Comparison of ENCODE assay signal across 7 cellular contexts in genomic region chr6:66623050-66623449, GRCh38.
"Had no signal": no experiment of that assay in that cellular context is flagged by ENCODE, and none has a peak within 500 bp of the region (broad histone marks: within the 10 kb centered on the region; RNA-seq: fewer than 3 reads in every experiment).

No MANE protein-coding gene starts in this region.

- H2AFZ ChIP-seq: GM23248 had no signal

- DNase-seq: GM23248, GOT3, H9, HCEC 1CT, IMR-90 had no signal

- H3K4me3 Mint-ChIP-seq: H9 had no signal

- H3K4me1 Mint-ChIP-seq: H9 had no signal

- H3K4me3 ChIP-seq: GM23248, K562 had no signal

- H3K9ac ChIP-seq: GM23248 had no signal

- H3K27ac ChIP-seq: GM23248 had no signal

- FAIRE-seq: HTR-8/SVneo, K562 had no signal

- H3K27ac Mint-ChIP-seq: H9 had no signal
